In genomic region chr2:240926516-240927389, GRCh38 we compare ENCODE assay signal across 10 cellular contexts. TPM values are rescaled to one million over a fixed set of nuclear protein-coding genes. Genes with fewer than 3 reads are reported as not detected.
A peak's percentile ranks its signal among the peaks of the same experiment; 100 is the strongest.
DNase-seq lines count a peak whose midpoint lies in the region; ATAC-seq and TF ChIP-seq lines count a peak whose summit lies in the region.
"Had no signal": no experiment of that assay in that cellular context is flagged by ENCODE, and none has a peak within 500 bp of the region (broad histone marks: within the 10 kb centered on the region; RNA-seq: fewer than 3 reads in every experiment).

No MANE protein-coding gene starts in this region.

- H3K27ac ChIP-seq in cardiac muscle cell: peak overlapping the region; percentile 13

- intact Hi-C loops in posterior vena cava (cut with DNase I): no loop called here

- no peak for TF ChIP-seq CTCF in cardiac muscle cell (IDR thresholded peaks at IDR 0.05; ENCODE audit: low read depth, low read length)

- H3K27me3 ChIP-seq in cardiac muscle cell: no peaks in the 10 kb centered on the region

- H3K4me1 ChIP-seq in cardiac muscle cell (ENCODE audit: low read depth): no peaks in the 10 kb centered on the region

- no peaks in the 10 kb centered on the region for H3K9me3 ChIP-seq in cardiac muscle cell (ENCODE audit: low read depth)

- H3K36me3 ChIP-seq in cardiac muscle cell: no peaks in the 10 kb centered on the region

- DNase-seq in COLO668 (lab: John Stamatoyannopoulos, UW; ENCODE audit: unreplicated experiment) (peak; percentile 15), cardiac muscle cell (ENCODE audit: low read depth in 1 of 2, low spot score in 1 of 2) (peak; percentile 34 to 50), posterior vena cava (ENCODE audit: low spot score) (peak; percentile 83), C1 segment of cervical spinal cord (lab: John Stamatoyannopoulos, UW) (no peak), NCI-H1105 treated with DMSO at 0.1 percent for 48 hours (lab: John Stamatoyannopoulos, UW) (no peak)
- DNase-seq: activated CD8-positive, alpha-beta T cell treated with anti-CD3 and anti-CD28 coated beads, Interleukin-2, amount 10 ng/mL, durations not matched to agents 7 days and 5 days; dermis blood vessel endothelial cell had no signal

- ATAC-seq in SK-N-SH treated with all-trans-retinoic acid at 6 μM for 48 hours (peak; percentile 48), GM18909 (IDR thresholded peaks at IDR 0.05; ENCODE audit: poor library complexity, unreplicated experiment) (no peak), HG03025 (IDR thresholded peaks at IDR 0.05; ENCODE audit: low FRiP score, unreplicated experiment) (no peak)

- no peak overlapping the region for H3K4me3 ChIP-seq in cardiac muscle cell

TF ChIP-seq in SK-N-SH treated with all-trans-retinoic acid at 6 μM for 48 hours, 23 proteins besides CTCF, POLR2A, EP300 and RAD21:
- TF ChIP-seq OSR1 (CRISPR knock-in tag; IDR thresholded peaks at IDR 0.05): no peak
- TF ChIP-seq SNAI2 (CRISPR knock-in tag; IDR thresholded peaks at IDR 0.05): no peak
- TF ChIP-seq ZC3H10 (CRISPR knock-in tag; IDR thresholded peaks at IDR 0.05): no peak
- TF ChIP-seq TSHZ2 (CRISPR knock-in tag; IDR thresholded peaks at IDR 0.05): no peak
- TF ChIP-seq POU6F1 (CRISPR knock-in tag; IDR thresholded peaks at IDR 0.05; ENCODE audit: borderline replicate concordance, low read depth): no peak

RNA-seq across cellular contexts. Expression of gene CROCC2, which starts 20.6 kb away (rescaled TPM):
- total RNA-seq in cardiac muscle cell: not detected in 2 replicates
- polyA plus RNA-seq in cardiac muscle cell: not detected in 2 replicates
- total RNA-seq in posterior vena cava: under 1 TPM in 1 of 2 donors, not detected in 1; 0.09 TPM
- total RNA-seq: activated CD8-positive, alpha-beta T cell treated with anti-CD3 and anti-CD28 coated beads, Interleukin-2, amount 10 ng/mL, durations not matched to agents 7 days and 5 days; dermis blood vessel endothelial cell had no signal

RNA-seq across cellular contexts. Expression of gene MAB21L4, which starts 30.8 kb away (rescaled TPM):
- total RNA-seq in cardiac muscle cell (0.07 TPM in 1 of 2 replicates, not detected in the other), posterior vena cava (not detected)
- not detected in 2 replicates for polyA plus RNA-seq in cardiac muscle cell
- total RNA-seq: activated CD8-positive, alpha-beta T cell treated with anti-CD3 and anti-CD28 coated beads, Interleukin-2, amount 10 ng/mL, durations not matched to agents 7 days and 5 days; dermis blood vessel endothelial cell had no signal

RNA-seq across cellular contexts. Expression of gene AGXT, which starts 58.1 kb away (rescaled TPM):
- total RNA-seq in cardiac muscle cell: 0.06 and 0.67 TPM in 2 replicates
- 0.75 and 0.99 TPM in 2 replicates for polyA plus RNA-seq in cardiac muscle cell
- total RNA-seq in posterior vena cava: not detected
- total RNA-seq: activated CD8-positive, alpha-beta T cell treated with anti-CD3 and anti-CD28 coated beads, Interleukin-2, amount 10 ng/mL, durations not matched to agents 7 days and 5 days; dermis blood vessel endothelial cell had no signal

Comparison
In these comparisons a context has a peak if more than half of its experiments do, and no peak if none do; other contexts are left out.
1. DNase-seq: peak in COLO668 (single experiment), cardiac muscle cell (2 of 2) and posterior vena cava (single experiment); none in C1 segment of cervical spinal cord (0 of 14) and NCI-H1105 treated with DMSO at 0.1 percent for 48 hours (single experiment).